ENCODE assay signal across 8 cellular contexts in the genomic region with DNA sequence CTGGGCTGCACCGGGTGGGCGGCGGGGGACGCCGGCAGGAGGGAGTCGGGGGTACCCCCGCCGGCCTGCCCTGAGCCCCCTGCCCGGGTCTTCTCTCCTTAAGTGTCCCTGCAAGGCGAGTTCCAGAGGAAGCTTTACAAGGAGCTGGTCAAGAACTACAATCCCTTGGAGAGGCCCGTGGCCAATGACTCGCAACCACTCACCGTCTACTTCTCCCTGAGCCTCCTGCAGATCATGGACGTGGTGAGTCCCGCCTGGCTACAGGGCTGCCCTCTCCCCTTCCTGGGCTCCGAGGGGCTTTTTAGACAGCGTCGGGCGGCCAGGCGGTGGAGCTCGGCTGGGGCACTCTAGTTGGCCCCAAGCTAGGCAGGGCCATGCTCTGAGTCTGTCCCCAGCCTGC. TPM values are rescaled to one million over a fixed set of nuclear protein-coding genes. Genes with fewer than 3 reads are reported as not detected.
DNase-seq lines count a peak whose midpoint lies in the region; ATAC-seq and TF ChIP-seq lines count a peak whose summit lies in the region.

No MANE protein-coding gene starts in this region.

- no peak overlapping the region for H3K27ac ChIP-seq in OCI-LY7 (ENCODE audit: low read depth, low read length, poor library complexity, severe bottlenecking)

- CTCF ChIA-PET in GM10248 (lab: Yijun Ruan, JAX) (no interaction called here), OCI-LY7 (lab: Charles Lee; ENCODE audit: unreplicated experiment) (no interaction called here)

- no peaks in the 10 kb centered on the region for H4K20me1 ChIP-seq in OCI-LY7 (ENCODE audit: insufficient read depth, low read length)

- H3K36me3 Mint-ChIP-seq in progenitor cell of endocrine pancreas (ENCODE audit: insufficient read depth) = no peaks in the 10 kb centered on the region

- peak; percentile 15 for DNase-seq in GM10248 (ENCODE audit: extremely low spot score)
- DNase-seq in OCI-LY7 (ENCODE audit: low spot score) = no peak
- DNase-seq in Right ventricle myocardium superior = no peak
- DNase-seq in progenitor cell of endocrine pancreas (ENCODE audit: low spot score, unreplicated experiment) = no peak
- no peak for DNase-seq in SIG-M5 (lab: John Stamatoyannopoulos, UW)
- no peak for DNase-seq in stimulated activated naive CD4-positive, alpha-beta T cell (lab: John Stamatoyannopoulos, UW)

- BruUV-seq in OCI-LY7 (replicated peaks; lab: Mats Ljungman, UMichigan) = no TSS peak

- peaks cover 43% of the 10 kb centered on the region for H3K27me3 Mint-ChIP-seq in progenitor cell of endocrine pancreas

- no peaks in the 10 kb centered on the region for H3K9me3 ChIP-seq in OCI-LY7 (ENCODE audit: low read length)

- no peaks in the 10 kb centered on the region for H3K4me1 ChIP-seq in OCI-LY7 (ENCODE audit: insufficient read depth, low read length, poor library complexity, severe bottlenecking)

- no peak overlapping the region for H3K4me3 ChIP-seq in OCI-LY7 (ENCODE audit: low read depth, low read length, poor library complexity, severe bottlenecking)

- H3K4me2 ChIP-seq in OCI-LY7 (ENCODE audit: low read length) = peak overlapping the region; percentile 29; the same call in 1 of the 2 replicates

- no peaks in the 10 kb centered on the region for H3K79me2 ChIP-seq in OCI-LY7 (ENCODE audit: insufficient read depth, low read depth, low read length)

- intact Hi-C loops in OCI-LY7 (cut with micrococcal nuclease; ENCODE audit: unreplicated experiment) = no loop called here
- intact Hi-C loops in Right ventricle myocardium superior (cut with DNase I) = no loop called here

- ATAC-seq in Right ventricle myocardium superior (ENCODE audit: poor library complexity) (peak; percentile 5), HG03135 (IDR thresholded peaks at IDR 0.05; ENCODE audit: unreplicated experiment) (no peak)
- ATAC-seq in activated CD4-positive, CD25-positive, alpha-beta regulatory T cell treated with anti-CD3 and anti-CD28 coated beads, Interleukin-2, amount 50 U/mL, for 24 hours = no peak

- TF ChIP-seq CTCF in GM10248 (IDR thresholded peaks at IDR 0.05; ENCODE audit: control extremely low read depth, extremely low read depth, low read depth, missing control alignments) (no peak), OCI-LY7 (conservative IDR thresholded peaks at IDR 0.05; ENCODE audit: low read length) (no peak), progenitor cell of endocrine pancreas (IDR thresholded peaks at IDR 0.05; ENCODE audit: unreplicated experiment) (no peak)

- POLR2A ChIA-PET in GM10248 (lab: Yijun Ruan, JAX) (no interaction called here), OCI-LY7 (lab: Charles Lee) (no interaction called here)

- H3K4me3 Mint-ChIP-seq in progenitor cell of endocrine pancreas (ENCODE audit: low read depth) = peak overlapping the region; percentile 83

- H3K27ac Mint-ChIP-seq in progenitor cell of endocrine pancreas = no peak overlapping the region

- H3K9me2 ChIP-seq in OCI-LY7 (ENCODE audit: insufficient read depth, low read length) = no peaks in the 10 kb centered on the region

- no peaks in the 10 kb centered on the region for H3K36me3 ChIP-seq in OCI-LY7 (ENCODE audit: insufficient read depth, low read length)

- H3K4me1 Mint-ChIP-seq in progenitor cell of endocrine pancreas (ENCODE audit: low read depth) = peaks cover 8% of the 10 kb centered on the region

- H3K9me3 Mint-ChIP-seq in progenitor cell of endocrine pancreas (ENCODE audit: low read depth) = no peaks in the 10 kb centered on the region

- H2AFZ ChIP-seq in OCI-LY7 (ENCODE audit: low read length) = no peak overlapping the region

RNA-seq across cellular contexts. Expression of a gene that starts 0.5 kb away (rescaled TPM):
- not detected in 2 replicates for total RNA-seq in OCI-LY7 (2014; rRNA removed; shearing (Covaris generic))
- total RNA-seq in OCI-LY7 (2022) (not detected in 2 replicates), Right ventricle myocardium superior (1.3 TPM), progenitor cell of endocrine pancreas (5.1 and 5.7 TPM in 2 replicates)
